Comparison of ENCODE assay signal across 16 cellular contexts in the genomic region with DNA sequence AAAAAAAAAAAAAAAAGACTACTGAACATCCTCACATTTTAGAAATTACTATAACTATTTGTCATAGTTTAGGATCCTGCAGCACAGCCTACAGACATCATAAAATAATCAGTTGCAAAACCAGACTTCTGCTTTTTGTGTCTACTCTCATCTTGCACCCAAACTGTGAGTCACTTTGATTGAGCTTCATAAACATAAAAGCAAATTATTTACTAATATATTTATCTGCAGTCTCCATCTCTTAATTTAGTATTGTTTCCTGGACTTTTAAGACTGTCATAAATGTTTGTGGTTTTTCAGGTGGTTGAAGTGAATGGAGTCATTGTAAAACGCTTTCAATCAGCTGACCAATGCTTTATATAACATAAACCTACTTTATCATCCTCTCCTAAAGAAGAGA. TPM values are rescaled to one million over a fixed set of nuclear protein-coding genes. Genes with fewer than 3 reads are reported as not detected.
A peak's percentile ranks its signal among the peaks of the same experiment; 100 is the strongest.
DNase-seq lines count a peak whose midpoint lies in the region; ATAC-seq and TF ChIP-seq lines count a peak whose summit lies in the region.
"Had no signal": no experiment of that assay in that cellular context is flagged by ENCODE, and none has a peak within 500 bp of the region (broad histone marks: within the 10 kb centered on the region; RNA-seq: fewer than 3 reads in every experiment).

No MANE protein-coding gene starts in this region.

- intact Hi-C loops in CD14-positive monocyte (cut with micrococcal nuclease): loop anchor here (5.0 to 10.0 kb wide), 4 partner anchors 59 to 152 kb away; a partner anchor contains a TSS
- intact Hi-C loops in activated B cell treated with CpG ODN at 0.5 μM for 24 hours (cut with micrococcal nuclease): no loop called here
- intact Hi-C loops in lower lobe of right lung (cut with DNase I): no loop called here

- H3F3A ChIP-seq in MM.1S (ENCODE audit: insufficient read depth, low read length): peaks cover 21% of the 10 kb centered on the region; the same call in 1 of the 2 replicates

- no peak overlapping the region for H2AFZ ChIP-seq in MM.1S (ENCODE audit: low read length)

- H3K4me2 ChIP-seq in MM.1S (ENCODE audit: low read depth, low read length): peak overlapping the region; percentile 38; the same call in 1 of the 2 replicates

- H3K36me3 Mint-ChIP-seq in CD14-positive monocyte (no peaks in the 10 kb centered on the region), activated B cell treated with CpG ODN at 0.5 μM for 24 hours (ENCODE audit: low read depth) (no peaks in the 10 kb centered on the region)
- H3K36me3 Mint-ChIP-seq: activated naive CD4-positive, alpha-beta T cell treated with anti-CD3 and anti-CD28 coated beads, Interleukin-2, amount 10 ng/mL, durations not matched to agents 7 days and 5 days; CD4-positive, CD25-positive, alpha-beta regulatory T cell had no signal

- TF ChIP-seq CTCF in CD14-positive monocyte (IDR thresholded peaks at IDR 0.05) (no peak), MM.1S (IDR thresholded peaks at IDR 0.05; ENCODE audit: low read length) (no peak), activated B cell treated with CpG ODN at 0.5 μM for 24 hours (IDR thresholded peaks at IDR 0.05) (no peak), lower lobe of right lung (IDR thresholded peaks at IDR 0.05) (no peak)

- H3K36me3 ChIP-seq in MM.1S (replicated peaks; ENCODE audit: insufficient read depth, low read length): no peaks in the 10 kb centered on the region
- H3K36me3 ChIP-seq in lower lobe of right lung: no peaks in the 10 kb centered on the region
- H3K36me3 ChIP-seq: esophagus squamous epithelium had no signal

- H3K4me3 ChIP-seq in MM.1S (ENCODE audit: low read length): no peak overlapping the region
- no peak overlapping the region for H3K4me3 ChIP-seq in lower lobe of right lung
- H3K4me3 ChIP-seq: esophagus squamous epithelium had no signal

- H3K27ac Mint-ChIP-seq in CD14-positive monocyte: peak overlapping the region; percentile 86 to 96 (median 94)
- H3K27ac Mint-ChIP-seq in activated B cell treated with CpG ODN at 0.5 μM for 24 hours: no peak overlapping the region
- H3K27ac Mint-ChIP-seq: activated CD8-positive, alpha-beta T cell treated with anti-CD3 and anti-CD28 coated beads, Interleukin-2, amount 10 ng/mL, durations not matched to agents 7 days and 5 days; activated naive CD4-positive, alpha-beta T cell treated with anti-CD3 and anti-CD28 coated beads, Interleukin-2, amount 10 ng/mL, durations not matched to agents 7 days and 5 days; CD4-positive, CD25-positive, alpha-beta regulatory T cell; T-helper 17 cell had no signal

- peak overlapping the region; percentile 30; the same call in 1 of the 2 replicates for H3K27ac ChIP-seq in MM.1S (ENCODE audit: low read length)
- no peak overlapping the region for H3K27ac ChIP-seq in lower lobe of right lung
- H3K27ac ChIP-seq: esophagus squamous epithelium, HL-60 had no signal

- no peaks in the 10 kb centered on the region for H3K79me2 ChIP-seq in MM.1S (ENCODE audit: low read length)

- POLR2A ChIA-PET in activated B cell treated with CpG ODN at 0.5 μM for 24 hours (lab: Charles Lee): interaction anchor here (0.7 to 1.6 kb wide), 4 partner anchors 14 to 167 kb away, joined by 3 to 8 read pairs (median 4); a partner anchor contains a TSS

- H3K9me3 Mint-ChIP-seq in CD14-positive monocyte (peaks cover 0 to 2% (median 0%) of the 10 kb centered on the region in 7 donors), activated B cell treated with CpG ODN at 0.5 μM for 24 hours (no peaks in the 10 kb centered on the region)
- H3K9me3 Mint-ChIP-seq: activated naive CD4-positive, alpha-beta T cell treated with anti-CD3 and anti-CD28 coated beads, Interleukin-2, amount 10 ng/mL, durations not matched to agents 7 days and 5 days; central memory CD8-positive, alpha-beta T cell had no signal

- no peaks in the 10 kb centered on the region for H4K20me1 ChIP-seq in MM.1S (ENCODE audit: insufficient read depth, low read length)

- H3K27me3 ChIP-seq in MM.1S (replicated peaks; ENCODE audit: insufficient read depth, low read length): no peaks in the 10 kb centered on the region
- H3K27me3 ChIP-seq in lower lobe of right lung (ENCODE audit: low read depth): no peaks in the 10 kb centered on the region
- H3K27me3 ChIP-seq: esophagus squamous epithelium had no signal

- H3K4me3 Mint-ChIP-seq in CD14-positive monocyte (no peak overlapping the region), activated B cell treated with CpG ODN at 0.5 μM for 24 hours (no peak overlapping the region)
- H3K4me3 Mint-ChIP-seq: activated CD8-positive, alpha-beta T cell treated with anti-CD3 and anti-CD28 coated beads, Interleukin-2, amount 10 ng/mL, durations not matched to agents 7 days and 5 days; activated naive CD4-positive, alpha-beta T cell treated with anti-CD3 and anti-CD28 coated beads, Interleukin-2, amount 10 ng/mL, durations not matched to agents 7 days and 5 days; CD4-positive, CD25-positive, alpha-beta regulatory T cell; central memory CD8-positive, alpha-beta T cell; T-helper 17 cell had no signal

- peaks cover 65% of the 10 kb centered on the region for H3K4me1 Mint-ChIP-seq in CD14-positive monocyte
- H3K4me1 Mint-ChIP-seq in activated B cell treated with CpG ODN at 0.5 μM for 24 hours: peaks cover 38% of the 10 kb centered on the region

- H3K27me3 Mint-ChIP-seq in CD14-positive monocyte (ENCODE audit: low read depth in 3 of 3): peaks cover 0 to 2% (median 0%) of the 10 kb centered on the region in 3 donors
- no peaks in the 10 kb centered on the region for H3K27me3 Mint-ChIP-seq in activated B cell treated with CpG ODN at 0.5 μM for 24 hours

- ATAC-seq in activated B cell treated with CpG ODN at 0.5 μM for 24 hours (ENCODE audit: low read depth) (peak; percentile 11), lower lobe of right lung (peak; percentile 52 to 56), HG03457 (IDR thresholded peaks at IDR 0.05; ENCODE audit: unreplicated experiment) (no peak), GM21447 (IDR thresholded peaks at IDR 0.05; ENCODE audit: unreplicated experiment) (no peak)
- ATAC-seq: activated CD8-positive, alpha-beta T cell treated with anti-CD3 and anti-CD28 coated beads, Interleukin-2, amount 10 ng/mL, durations not matched to agents 7 days and 5 days; T-helper 17 cell had no signal

- no peaks in the 10 kb centered on the region for H3K9me3 ChIP-seq in MM.1S (replicated peaks; ENCODE audit: insufficient read depth, low read length)
- no peaks in the 10 kb centered on the region for H3K9me3 ChIP-seq in lower lobe of right lung
- H3K9me3 ChIP-seq: esophagus squamous epithelium had no signal

- no peak overlapping the region for H3K9ac ChIP-seq in MM.1S (ENCODE audit: low read length)

- DNase-seq in CD14-positive monocyte (ENCODE audit: low spot score) (no peak), MM.1S (peak; percentile 27), activated B cell treated with CpG ODN at 0.5 μM for 24 hours (no peak), lower lobe of right lung (no peak), NCI-H2227 (lab: John Stamatoyannopoulos, UW; ENCODE audit: unreplicated experiment) (no peak)
- no peak for DNase-seq in stimulated activated naive CD4-positive, alpha-beta T cell (lab: John Stamatoyannopoulos, UW)
- DNase-seq: activated CD8-positive, alpha-beta T cell treated with anti-CD3 and anti-CD28 coated beads, Interleukin-2, amount 10 ng/mL, durations not matched to agents 7 days and 5 days; activated naive CD4-positive, alpha-beta T cell treated with anti-CD3 and anti-CD28 coated beads, Interleukin-2, amount 10 ng/mL, durations not matched to agents 7 days and 5 days; CD4-positive, CD25-positive, alpha-beta regulatory T cell; esophagus squamous epithelium; NCI-H1092 treated with DMSO at 0.1 percent for 48 hours; T-helper 17 cell had no signal

- CTCF ChIA-PET in activated B cell treated with CpG ODN at 0.5 μM for 24 hours (lab: Charles Lee): interaction anchor here (0.8 to 5.2 kb wide), 7 partner anchors 19 to 161 kb away, joined by 3 to 33 read pairs (median 3); no protein-coding TSS in a partner anchor

- no peaks in the 10 kb centered on the region for H3K9me2 ChIP-seq in MM.1S (replicated peaks; ENCODE audit: insufficient read depth, low read length)

- H3K4me1 ChIP-seq in MM.1S (ENCODE audit: low read length): peaks cover 48% of the 10 kb centered on the region
- H3K4me1 ChIP-seq in lower lobe of right lung: peaks cover 31% of the 10 kb centered on the region

RNA-seq across cellular contexts. Expression of a gene that starts 14.8 kb away (rescaled TPM):
- polyA plus RNA-seq in CD14-positive monocyte: 100 to 1,000 TPM; 261 to 367 TPM
- total RNA-seq in activated B cell treated with CpG ODN at 0.5 μM for 24 hours (15.0 and 16.5 TPM in 2 replicates), lower lobe of right lung (9.1 TPM)

Comparison
In these comparisons a context has a peak if more than half of its experiments do, and no peak if none do; other contexts are left out.
1. ATAC-seq: peak in activated B cell treated with CpG ODN at 0.5 μM for 24 hours (single experiment) and lower lobe of right lung (2 of 2); none in HG03457 (single experiment) and GM21447 (single experiment).
2. intact Hi-C loops: an anchor here in CD14-positive monocyte (5.0 to 10.0 kb wide); none called in activated B cell treated with CpG ODN at 0.5 μM for 24 hours and lower lobe of right lung.